Comparison of ENCODE assay signal across 13 cellular contexts in genomic region chr1:74199504-74199903, GRCh38. TPM values are rescaled to one million over a fixed set of nuclear protein-coding genes. Genes with fewer than 3 reads are reported as not detected.
DNase-seq lines count a peak whose midpoint lies in the region; ATAC-seq and TF ChIP-seq lines count a peak whose summit lies in the region.
"Had no signal": no experiment of that assay in that cellular context is flagged by ENCODE, and none has a peak within 500 bp of the region (broad histone marks: within the 10 kb centered on the region; RNA-seq: fewer than 3 reads in every experiment).

No MANE protein-coding gene starts in this region.

- H3K4me3 Mint-ChIP-seq in CD8-positive, alpha-beta memory T cell: peak overlapping the region in 6 of 7 donors; percentile 84 to 94 (median 90)

- TF ChIP-seq CTCF in hepatocyte (IDR thresholded peaks at IDR 0.05; ENCODE audit: poor library complexity) (no peak), ovary (IDR thresholded peaks at IDR 0.05) (no peak)

- peaks cover 33 to 45% (median 33%) of the 10 kb centered on the region in 3 donors for H3K4me1 Mint-ChIP-seq in CD8-positive, alpha-beta memory T cell

- WGBS in hepatocyte (ENCODE audit: low lambda C conversion rate, missing lambda C conversion rate): 88% methylated on average over 5 of the region's 5 CpGs
- WGBS in ovary, 3 donors: 38 to 54% (median 38%) methylated on average over 5 of the region's 5 CpGs

- H3K9me2 ChIP-seq in hepatocyte (replicated peaks; ENCODE audit: insufficient read depth): no peaks in the 10 kb centered on the region

- peak overlapping the region; percentile 67 for H3K4me2 ChIP-seq in hepatocyte

- H3K27me3 Mint-ChIP-seq in CD8-positive, alpha-beta memory T cell: no peaks in the 10 kb centered on the region
- H3K27me3 Mint-ChIP-seq: stimulated activated naive B cell treated with anti-CD40 and anti-IgM and Interleukin-4, amounts not matched to agents 10 μg/mL and 1 μg/mL and 100 μg/mL, for 72 hours had no signal

- H3K36me3 ChIP-seq in ACC112 (ENCODE audit: insufficient read depth, low read length) (peaks cover 5% of the 10 kb centered on the region; the same call in 1 of the 2 replicates), hepatocyte (replicated peaks; ENCODE audit: insufficient read depth, low read depth) (no peaks in the 10 kb centered on the region), ovary (no peaks in the 10 kb centered on the region)
- no peaks in the 10 kb centered on the region for H3K36me3 ChIP-seq in CD8-positive, alpha-beta memory T cell (ENCODE audit: insufficient read depth, low read length)

- peaks cover 11% of the 10 kb centered on the region for H3K79me2 ChIP-seq in ACC112 (ENCODE audit: control insufficient read depth, insufficient read depth, low read length, unreplicated experiment)
- H3K79me2 ChIP-seq in hepatocyte: peaks cover 3% of the 10 kb centered on the region

- H3K36me3 Mint-ChIP-seq in CD8-positive, alpha-beta memory T cell: peaks cover 11 to 34% (median 17%) of the 10 kb centered on the region in 3 donors

- TF ChIP-seq POLR2A in ovary (IDR thresholded peaks at IDR 0.05): no peak

- H3K9me3 ChIP-seq in CD8-positive, alpha-beta memory T cell (ENCODE audit: low read length): no peaks in the 10 kb centered on the region
- no peaks in the 10 kb centered on the region for H3K9me3 ChIP-seq in hepatocyte (ENCODE audit: low read depth)
- H3K9me3 ChIP-seq in ovary: no peaks in the 10 kb centered on the region
- H3K9me3 ChIP-seq: adrenal gland had no signal

- H3K9me3 Mint-ChIP-seq in CD8-positive, alpha-beta memory T cell: no peaks in the 10 kb centered on the region
- H3K9me3 Mint-ChIP-seq: stimulated activated naive B cell treated with anti-CD40 and anti-IgM and Interleukin-4, amounts not matched to agents 10 μg/mL and 1 μg/mL and 100 μg/mL, for 72 hours had no signal

- H3K4me3 ChIP-seq in ACC112 (ENCODE audit: low read depth, low read length) (peak overlapping the region; percentile 80), hepatocyte (no peak overlapping the region), ovary (no peak overlapping the region)
- H3K4me3 ChIP-seq in CD8-positive, alpha-beta memory T cell (ENCODE audit: low read length): no peak overlapping the region

- peak overlapping the region in 3 of 8 donors; percentile 26 to 86 (median 61) for H3K27ac Mint-ChIP-seq in CD8-positive, alpha-beta memory T cell

- CTCF ChIA-PET in CD8-positive, alpha-beta memory T cell (lab: Charles Lee): no interaction called here

- H3K27ac ChIP-seq in ACC112 (ENCODE audit: low read depth, low read length) (no peak overlapping the region), hepatocyte (no peak overlapping the region), ovary (no peak overlapping the region)
- H3K27ac ChIP-seq in CD8-positive, alpha-beta memory T cell (ENCODE audit: low read depth, low read length): peak overlapping the region; percentile 11

- H3K4me1 ChIP-seq in ACC112 (ENCODE audit: control insufficient read depth, insufficient read depth, low read length, unreplicated experiment) (peaks cover 7% of the 10 kb centered on the region), hepatocyte (ENCODE audit: insufficient read depth) (no peaks in the 10 kb centered on the region), ovary (ENCODE audit: insufficient read depth) (no peaks in the 10 kb centered on the region)
- peaks cover 21% of the 10 kb centered on the region for H3K4me1 ChIP-seq in CD8-positive, alpha-beta memory T cell (ENCODE audit: insufficient read depth, low read length)

- no peak overlapping the region for H2AFZ ChIP-seq in ACC112 (ENCODE audit: low read length, unreplicated experiment)
- H2AFZ ChIP-seq in hepatocyte: no peak overlapping the region

- TF ChIP-seq EP300 in ovary (IDR thresholded peaks at IDR 0.05): no peak

- POLR2A ChIA-PET in CD8-positive, alpha-beta memory T cell (lab: Charles Lee): no interaction called here

- intact Hi-C loops in ovary (cut with DNase I): no loop called here

- no peak for DNase-seq in CD8-positive, alpha-beta memory T cell
- DNase-seq in SKM-1 (lab: John Stamatoyannopoulos, UW; ENCODE audit: unreplicated experiment) (peak; percentile 58), hepatocyte (ENCODE audit: low spot score) (no peak), ovary (no peak)
- DNase-seq: activated CD4-positive, CD25-positive, alpha-beta regulatory T cell treated with anti-CD3 and anti-CD28 coated beads, Interleukin-2, amount 50 U/mL, for 72 hours; adrenal gland; DMS153; stimulated activated CD4-positive, alpha-beta T cell treated with anti-CD3 and anti-CD28 coated beads, Interleukin-15, amount 100 ng/mL, for 24 hours; stimulated activated naive B cell treated with anti-CD40 and anti-IgM and Interleukin-4, amounts not matched to agents 10 μg/mL and 1 μg/mL and 100 μg/mL, for 72 hours had no signal

- no peaks in the 10 kb centered on the region for H4K20me1 ChIP-seq in hepatocyte (ENCODE audit: insufficient read depth, poor library complexity, severe bottlenecking)

- H3K27me3 ChIP-seq in ACC112 (ENCODE audit: insufficient read depth, low read length) (no peaks in the 10 kb centered on the region), hepatocyte (no peaks in the 10 kb centered on the region), ovary (no peaks in the 10 kb centered on the region)
- H3K27me3 ChIP-seq in CD8-positive, alpha-beta memory T cell (ENCODE audit: insufficient read depth, low read length, poor library complexity, severe bottlenecking): no peaks in the 10 kb centered on the region
- H3K27me3 ChIP-seq: adrenal gland had no signal

- ATAC-seq in HG03342 (IDR thresholded peaks at IDR 0.05; ENCODE audit: unreplicated experiment) (no peak), GM21367 (IDR thresholded peaks at IDR 0.05; ENCODE audit: unreplicated experiment) (no peak), HG03108 (IDR thresholded peaks at IDR 0.05; ENCODE audit: unreplicated experiment) (no peak)
- ATAC-seq: stimulated activated naive B cell treated with anti-CD40 and anti-IgM and Interleukin-4, amounts not matched to agents 10 μg/mL and 1 μg/mL and 100 μg/mL, for 72 hours had no signal

RNA-seq across cellular contexts. Expression of gene FPGT, which starts 1.5 kb away (rescaled TPM):
- total RNA-seq in CD8-positive, alpha-beta memory T cell: 10 to 100 TPM; 13.0 to 15.3 TPM
- polyA plus RNA-seq in CD8-positive, alpha-beta memory T cell: 6.1 TPM
- total RNA-seq in hepatocyte: 13.8 and 17.5 TPM in 2 replicates
- polyA plus RNA-seq in hepatocyte: 6.6 and 9.1 TPM in 2 replicates
- 10 to 100 TPM; 10.1 to 23.1 (median 13.0) TPM for total RNA-seq in ovary
- 1 to 10 TPM; 6.0 to 8.5 TPM for polyA plus RNA-seq in ovary

RNA-seq across cellular contexts. Expression of gene LRRIQ3, which starts 1.5 kb away (rescaled TPM):
- total RNA-seq in CD8-positive, alpha-beta memory T cell: 1 to 10 TPM; 2.0 to 2.9 TPM
- polyA plus RNA-seq in CD8-positive, alpha-beta memory T cell: 1.3 TPM
- total RNA-seq in hepatocyte (0.20 and 0.40 TPM in 2 replicates), ovary (under 1 TPM in 6 of 7 donors, not detected in 1; 0.23 to 0.92 (median 0.75) TPM)
- polyA plus RNA-seq in hepatocyte (not detected in 2 replicates), ovary (under 1 TPM; 0.20 to 0.52 TPM)

RNA-seq across cellular contexts. Expression of gene TNNI3K, which starts 35.7 kb away (rescaled TPM):
- not detected for total RNA-seq in CD8-positive, alpha-beta memory T cell
- 0.38 TPM for polyA plus RNA-seq in CD8-positive, alpha-beta memory T cell
- total RNA-seq in hepatocyte: not detected in 2 replicates
- 1.2 TPM in 1 of 2 replicates, not detected in the other for polyA plus RNA-seq in hepatocyte
- total RNA-seq in ovary: 1 to 10 TPM in 5 of 7 donors, under 1 TPM in 1, not detected in 1; 0.73 to 2.6 (median 1.7) TPM
- polyA plus RNA-seq in ovary: 1 to 10 TPM; 1.1 to 1.5 TPM
